ENCODE assay signal across 8 cellular contexts in genomic region chr2:186544255-186544675, GRCh38. TPM values are rescaled to one million over a fixed set of nuclear protein-coding genes. Genes with fewer than 3 reads are reported as not detected.
DNase-seq lines count a peak whose midpoint lies in the region; ATAC-seq and TF ChIP-seq lines count a peak whose summit lies in the region.

No MANE protein-coding gene starts in this region.

- TF ChIP-seq EP300 in suprapubic skin (IDR thresholded peaks at IDR 0.05), result no peak

- no peaks in the 10 kb centered on the region for H3K9me3 ChIP-seq in iPS-20b (ENCODE audit: insufficient read depth, low read depth, low read length)
- H3K9me3 ChIP-seq in suprapubic skin, result no peaks in the 10 kb centered on the region

- H3K27ac ChIP-seq in iPS-20b (ENCODE audit: low read length) (peak overlapping the region; percentile 45), suprapubic skin (peak overlapping the region; percentile 77)

- ATAC-seq in HG02610 (IDR thresholded peaks at IDR 0.05; ENCODE audit: unreplicated experiment), result peak; percentile 86
- no peak for ATAC-seq in HG03025 (IDR thresholded peaks at IDR 0.05; ENCODE audit: low FRiP score, unreplicated experiment)
- no peak for ATAC-seq in HG03159 (IDR thresholded peaks at IDR 0.05; ENCODE audit: unreplicated experiment)

- peak overlapping the region; percentile 64; the same call in 1 of the 2 replicates for H3K9ac ChIP-seq in iPS-20b (ENCODE audit: low read depth, low read length)

- H3K4me1 ChIP-seq in iPS-20b (ENCODE audit: insufficient read depth, low read length) (peaks cover 34% of the 10 kb centered on the region), suprapubic skin (peaks cover 22% of the 10 kb centered on the region)

- WGBS in suprapubic skin, result 37% methylated on average over 1 of the region's 1 CpG

- H3K36me3 ChIP-seq in iPS-20b (ENCODE audit: insufficient read depth, low read depth, low read length) (no peaks in the 10 kb centered on the region), suprapubic skin (no peaks in the 10 kb centered on the region)

- DNase-seq in amniotic stem cell (lab: John Stamatoyannopoulos, UW), result peak; percentile 58
- DNase-seq in suprapubic skin (ENCODE audit: low spot score in 2 of 2), result no peak
- DNase-seq in GM10266 (ENCODE audit: extremely low spot score), result no peak
- no peak for DNase-seq in activated effector memory CD4-positive, alpha-beta T cell treated with Interleukin-2 at 50 U/mL for 16 hours

- TF ChIP-seq POLR2A in suprapubic skin (IDR thresholded peaks at IDR 0.05), result no peak

- TF ChIP-seq CTCF in suprapubic skin (IDR thresholded peaks at IDR 0.05) (no peak), GM10266 (IDR thresholded peaks at IDR 0.05; ENCODE audit: control insufficient read depth, insufficient read depth, low read depth, missing control alignments) (no peak)

- H3K27me3 ChIP-seq in iPS-20b (ENCODE audit: insufficient read depth, low read length), result no peaks in the 10 kb centered on the region
- no peaks in the 10 kb centered on the region for H3K27me3 ChIP-seq in suprapubic skin

- H3K4me3 ChIP-seq in iPS-20b (ENCODE audit: low read length), result no peak overlapping the region
- H3K4me3 ChIP-seq in suprapubic skin, result no peak overlapping the region

RNA-seq across cellular contexts. Expression of gene ITGAV, which starts 45.6 kb away (rescaled TPM):
- total RNA-seq in suprapubic skin, result 100 to 1,000 TPM in 1 of 4 donors, 10 to 100 TPM in 3; 66.7 to 132 (median 87.2) TPM

RNA-seq across cellular contexts. Expression of gene ZC3H15, which starts 58.2 kb away (rescaled TPM):
- total RNA-seq in suprapubic skin, result 10 to 100 TPM; 41.8 to 66.5 (median 51.4) TPM
